In the genomic region with DNA sequence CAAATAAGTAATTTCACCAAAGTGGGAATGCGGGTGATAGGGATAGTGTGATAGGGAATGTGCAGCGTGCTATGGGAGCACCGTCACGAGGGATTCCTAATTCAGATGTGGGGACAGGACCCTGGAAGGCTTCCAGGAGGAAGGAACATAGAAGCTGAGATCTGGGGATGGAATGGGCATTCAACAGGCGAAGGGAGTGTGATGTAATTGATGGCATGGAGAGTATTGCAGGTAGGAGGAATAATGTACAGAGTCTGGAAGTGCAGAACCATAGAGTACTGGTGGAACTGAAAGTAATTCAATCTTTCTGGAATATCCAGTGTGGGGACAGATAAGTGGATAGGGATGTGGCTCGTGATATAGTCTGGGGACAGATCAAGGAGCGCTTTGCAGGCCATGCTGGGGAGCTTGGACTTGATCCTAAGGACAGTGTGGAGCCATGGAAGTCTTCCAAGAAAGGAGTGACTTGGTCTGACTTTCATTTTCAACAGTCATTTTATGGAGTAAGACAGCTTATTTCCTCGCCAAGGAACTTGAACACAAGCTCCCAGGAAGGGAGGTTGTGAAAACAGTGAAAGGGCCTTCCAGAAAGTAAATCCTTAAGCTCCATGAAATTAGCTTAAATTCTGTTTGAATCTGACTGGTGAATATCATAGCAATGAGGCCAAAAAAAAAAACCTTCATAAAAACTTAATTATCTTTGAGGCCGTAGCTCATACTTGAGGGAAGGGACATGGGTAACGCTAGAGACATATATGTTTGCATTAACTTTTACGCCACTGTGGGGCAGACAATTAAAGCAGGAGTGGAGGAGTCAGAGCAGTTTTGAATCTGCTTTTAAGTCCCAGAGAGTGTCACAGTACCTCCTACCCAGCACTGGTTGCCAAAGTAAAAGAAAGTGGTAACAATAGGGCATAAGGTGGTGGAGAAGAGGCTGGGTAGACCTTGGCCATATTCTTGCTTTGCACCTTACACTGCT, we compare ENCODE assay signal across 14 cellular contexts. TPM values are rescaled to one million over a fixed set of nuclear protein-coding genes. Genes with fewer than 3 reads are reported as not detected.
A peak's percentile ranks its signal among the peaks of the same experiment; 100 is the strongest.
DNase-seq lines count a peak whose midpoint lies in the region; ATAC-seq and TF ChIP-seq lines count a peak whose summit lies in the region.
"Had no signal": no experiment of that assay in that cellular context is flagged by ENCODE, and none has a peak within 500 bp of the region (broad histone marks: within the 10 kb centered on the region; RNA-seq: fewer than 3 reads in every experiment).

No MANE protein-coding gene starts in this region.

- in situ Hi-C loops in gastrocnemius medialis (cut with MboI; ENCODE audit: low sequenced_read_pairs in 4 of 4), result no loop called here

- WGBS in heart left ventricle, 4 donors, result 48 to 60% (median 57%) methylated on average over 11 of the region's 11 CpGs
- 83 to 85% methylated on average over 11 of the region's 11 CpGs for WGBS in thyroid gland, 2 donors

- DNase-seq in heart left ventricle, result peak in 1 of 5 donors; percentile 33
- peak in 1 of 2 donors; percentile 15 for DNase-seq in gastrocnemius medialis
- DNase-seq in thyroid gland, result no peak
- no peak for DNase-seq in mesenteric fat pad (ENCODE audit: low spot score)
- DNase-seq in NCI-H2227 treated with DMSO at 0.1 percent for 48 hours (lab: John Stamatoyannopoulos, UW), result no peak
- no peak for DNase-seq in CD8-positive, alpha-beta T cell
- DNase-seq: activated CD4-positive, CD25-positive, alpha-beta regulatory T cell treated with anti-CD3 and anti-CD28 coated beads, Interleukin-2, amount 50 U/mL, for 72 hours; activated effector memory CD4-positive, alpha-beta T cell treated with anti-CD3 and anti-CD28 coated beads, Interleukin-2, amount 50 U/mL, for 16 hours; CD4-positive, alpha-beta memory T cell; glutamatergic neuron; NCI-H1436 had no signal

- H3K27ac Mint-ChIP-seq in CD8-positive, alpha-beta T cell, result no peak overlapping the region
- H3K27ac Mint-ChIP-seq: CD4-positive, alpha-beta memory T cell had no signal

- H3K4me3 ChIP-seq in heart left ventricle (no peak overlapping the region), gastrocnemius medialis (no peak overlapping the region), thyroid gland (replicated peaks in 1 of 3) (no peak overlapping the region)
- no peak overlapping the region for H3K4me3 ChIP-seq in CD8-positive, alpha-beta T cell (ENCODE audit: low read depth, low read length)

- H3K27me3 Mint-ChIP-seq in CD8-positive, alpha-beta T cell (ENCODE audit: low read depth), result peaks cover 6% of the 10 kb centered on the region

- no peaks in the 10 kb centered on the region for H3K36me3 Mint-ChIP-seq in CD8-positive, alpha-beta T cell
- H3K36me3 Mint-ChIP-seq: CD4-positive, alpha-beta memory T cell; memory B cell had no signal

- H3K4me3 Mint-ChIP-seq in CD8-positive, alpha-beta T cell, result no peak overlapping the region
- H3K4me3 Mint-ChIP-seq: CD4-positive, alpha-beta memory T cell; memory B cell had no signal

- no peaks in the 10 kb centered on the region for H3K9me3 Mint-ChIP-seq in CD8-positive, alpha-beta T cell
- H3K9me3 Mint-ChIP-seq: memory B cell had no signal

- H3K27me3 ChIP-seq in heart left ventricle (no peaks in the 10 kb centered on the region), gastrocnemius medialis (no peaks in the 10 kb centered on the region), thyroid gland (no peaks in the 10 kb centered on the region)
- no peaks in the 10 kb centered on the region for H3K27me3 ChIP-seq in CD8-positive, alpha-beta T cell (ENCODE audit: insufficient read depth, low read length)

- no peaks in the 10 kb centered on the region for H3K4me1 Mint-ChIP-seq in CD8-positive, alpha-beta T cell (ENCODE audit: low read depth)
- H3K4me1 Mint-ChIP-seq: CD4-positive, alpha-beta memory T cell had no signal

- intact Hi-C loops in heart left ventricle (cut with DNase I) (no loop called here), gastrocnemius medialis (cut with DNase I; ENCODE audit: low total_unique reads) (no loop called here), thyroid gland (cut with DNase I) (no loop called here)
- intact Hi-C loops in CD8-positive, alpha-beta T cell (cut with DNase I, micrococcal nuclease), result no loop called here

- TF ChIP-seq POLR2A in heart left ventricle (IDR thresholded peaks at IDR 0.05) (no peak), gastrocnemius medialis (IDR thresholded peaks at IDR 0.05) (no peak), thyroid gland (IDR thresholded peaks at IDR 0.05) (no peak)

- H3K4me1 ChIP-seq in heart left ventricle (peaks cover 0 to 68% (median 26%) of the 10 kb centered on the region in 12 donors), gastrocnemius medialis (peaks cover 16 to 53% of the 10 kb centered on the region in 2 donors), thyroid gland (no peaks in the 10 kb centered on the region)
- no peaks in the 10 kb centered on the region for H3K4me1 ChIP-seq in CD8-positive, alpha-beta T cell (ENCODE audit: insufficient read depth, low read length)

- H3K27ac ChIP-seq in C4-2B (peak overlapping the region; percentile 21; the same call in 1 of the 2 replicates), heart left ventricle (peak overlapping the region in 4 of 12 donors; percentile 13 to 72 (median 28)), gastrocnemius medialis (no peak overlapping the region), thyroid gland (no peak overlapping the region)
- no peak overlapping the region for H3K27ac ChIP-seq in CD8-positive, alpha-beta T cell (ENCODE audit: low read depth, low read length)

- POLR2A ChIA-PET in CD8-positive, alpha-beta T cell (lab: Charles Lee), result no interaction called here

- H3K36me3 ChIP-seq in heart left ventricle, result no peaks in the 10 kb centered on the region
- no peaks in the 10 kb centered on the region for H3K36me3 ChIP-seq in gastrocnemius medialis
- no peaks in the 10 kb centered on the region for H3K36me3 ChIP-seq in thyroid gland
- no peaks in the 10 kb centered on the region for H3K36me3 ChIP-seq in CD8-positive, alpha-beta T cell (ENCODE audit: insufficient read depth, low read length)

- TF ChIP-seq CTCF in C4-2B (conservative IDR thresholded peaks at IDR 0.05) (peak; percentile 22), heart left ventricle (IDR thresholded peaks at IDR 0.05) (no peak), gastrocnemius medialis (IDR thresholded peaks at IDR 0.05 in 4 of 5, conservative IDR thresholded peaks at IDR 0.05 in 1 of 5) (no peak), thyroid gland (IDR thresholded peaks at IDR 0.05) (no peak)
- TF ChIP-seq CTCF in CD8-positive, alpha-beta T cell (IDR thresholded peaks at IDR 0.05), result no peak

- CTCF ChIA-PET in CD8-positive, alpha-beta T cell (lab: Charles Lee), result no interaction called here

- peak; percentile 70 for ATAC-seq in SK-N-SH treated with all-trans-retinoic acid at 6 μM for 48 hours
- ATAC-seq in heart left ventricle, result peak in 3 of 4 donors; percentile 33 to 68 (median 39)
- peak; percentile 52 to 58 for ATAC-seq in gastrocnemius medialis
- ATAC-seq in CD8-positive, alpha-beta T cell, result no peak

- H3K9me3 ChIP-seq in heart left ventricle, result peaks cover 0 to 5% (median 0%) of the 10 kb centered on the region in 12 donors
- H3K9me3 ChIP-seq in gastrocnemius medialis, result no peaks in the 10 kb centered on the region
- no peaks in the 10 kb centered on the region for H3K9me3 ChIP-seq in thyroid gland
- no peaks in the 10 kb centered on the region for H3K9me3 ChIP-seq in CD8-positive, alpha-beta T cell (ENCODE audit: low read length)

TF ChIP-seq in SK-N-SH treated with all-trans-retinoic acid at 6 μM for 48 hours, 23 proteins besides CTCF, POLR2A, EP300 and RAD21 (continues in another document):
- no peak for TF ChIP-seq ZC3H10 (CRISPR knock-in tag; IDR thresholded peaks at IDR 0.05)
- no peak for TF ChIP-seq TCF4 (CRISPR knock-in tag; IDR thresholded peaks at IDR 0.05; ENCODE audit: borderline replicate concordance)
- TF ChIP-seq, protein P1, sequence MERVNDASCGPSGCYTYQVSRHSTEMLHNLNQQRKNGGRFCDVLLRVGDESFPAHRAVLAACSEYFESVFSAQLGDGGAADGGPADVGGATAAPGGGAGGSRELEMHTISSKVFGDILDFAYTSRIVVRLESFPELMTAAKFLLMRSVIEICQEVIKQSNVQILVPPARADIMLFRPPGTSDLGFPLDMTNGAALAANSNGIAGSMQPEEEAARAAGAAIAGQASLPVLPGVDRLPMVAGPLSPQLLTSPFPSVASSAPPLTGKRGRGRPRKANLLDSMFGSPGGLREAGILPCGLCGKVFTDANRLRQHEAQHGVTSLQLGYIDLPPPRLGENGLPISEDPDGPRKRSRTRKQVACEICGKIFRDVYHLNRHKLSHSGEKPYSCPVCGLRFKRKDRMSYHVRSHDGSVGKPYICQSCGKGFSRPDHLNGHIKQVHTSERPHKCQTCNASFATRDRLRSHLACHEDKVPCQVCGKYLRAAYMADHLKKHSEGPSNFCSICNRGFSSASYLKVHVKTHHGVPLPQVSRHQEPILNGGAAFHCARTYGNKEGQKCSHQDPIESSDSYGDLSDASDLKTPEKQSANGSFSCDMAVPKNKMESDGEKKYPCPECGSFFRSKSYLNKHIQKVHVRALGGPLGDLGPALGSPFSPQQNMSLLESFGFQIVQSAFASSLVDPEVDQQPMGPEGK (CRISPR knock-in tag; IDR thresholded peaks at IDR 0.05; ENCODE audit: borderline replicate concordance), result no peak
- TF ChIP-seq SNAI2 (CRISPR knock-in tag; IDR thresholded peaks at IDR 0.05), result no peak
- no peak for TF ChIP-seq ESRRG (CRISPR knock-in tag; IDR thresholded peaks at IDR 0.05)
- TF ChIP-seq ZNF8 (CRISPR knock-in tag; IDR thresholded peaks at IDR 0.05), result no peak
- TF ChIP-seq, protein P2, sequence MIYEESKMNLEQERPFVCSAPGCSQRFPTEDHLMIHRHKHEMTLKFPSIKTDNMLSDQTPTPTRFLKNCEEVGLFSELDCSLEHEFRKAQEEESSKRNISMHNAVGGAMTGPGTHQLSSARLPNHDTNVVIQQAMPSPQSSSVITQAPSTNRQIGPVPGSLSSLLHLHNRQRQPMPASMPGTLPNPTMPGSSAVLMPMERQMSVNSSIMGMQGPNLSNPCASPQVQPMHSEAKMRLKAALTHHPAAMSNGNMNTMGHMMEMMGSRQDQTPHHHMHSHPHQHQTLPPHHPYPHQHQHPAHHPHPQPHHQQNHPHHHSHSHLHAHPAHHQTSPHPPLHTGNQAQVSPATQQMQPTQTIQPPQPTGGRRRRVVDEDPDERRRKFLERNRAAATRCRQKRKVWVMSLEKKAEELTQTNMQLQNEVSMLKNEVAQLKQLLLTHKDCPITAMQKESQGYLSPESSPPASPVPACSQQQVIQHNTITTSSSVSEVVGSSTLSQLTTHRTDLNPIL (CRISPR knock-in tag; IDR thresholded peaks at IDR 0.05; ENCODE audit: low read depth), result no peak

RNA-seq across cellular contexts. Expression of a gene that starts 55.8 kb away (rescaled TPM):
- total RNA-seq in heart left ventricle, result 10 to 100 TPM; 13.4 to 35.3 (median 19.6) TPM
- polyA plus RNA-seq in heart left ventricle, result 1 to 10 TPM; 4.1 to 9.6 TPM
- 1 to 10 TPM; 2.5 to 4.3 (median 3.6) TPM for total RNA-seq in gastrocnemius medialis
- 1 to 10 TPM in 3 of 4 donors, under 1 TPM in 1; 0.73 to 2.6 (median 1.4) TPM for total RNA-seq in thyroid gland
- 12.3 TPM for total RNA-seq in mesenteric fat pad
- not detected for total RNA-seq in CD8-positive, alpha-beta T cell
- total RNA-seq: CD4-positive, alpha-beta memory T cell had no signal
- polyA plus RNA-seq: CD4-positive, alpha-beta memory T cell had no signal
